8 cellular contexts compared by ENCODE assay signal in genomic region chr12:62581288-62582064, GRCh38.
DNase-seq lines count a peak whose midpoint lies in the region; ATAC-seq and TF ChIP-seq lines count a peak whose summit lies in the region.

No MANE protein-coding gene starts in this region.

- CTCF ChIA-PET in CD8-positive, alpha-beta T cell (lab: Charles Lee), result interaction anchor here (0.6 to 11.7 kb wide), 22 partner anchors 9 to 1522 kb away, joined by 3 to 211 read pairs (median 4); no protein-coding TSS in a partner anchor

- no peak for DNase-seq in CD8-positive, alpha-beta T cell
- DNase-seq in NAMALWA (ENCODE audit: low spot score) (peak; percentile 67), T-helper 17 cell (no peak), foreskin fibroblast (peak; percentile 48 to 73), ovary (no peak)

- no peak overlapping the region for H3K4me3 Mint-ChIP-seq in CD8-positive, alpha-beta T cell
- no peak overlapping the region for H3K4me3 Mint-ChIP-seq in T-helper 17 cell

- POLR2A ChIA-PET in CD8-positive, alpha-beta T cell (lab: Charles Lee), result no interaction called here

- no peaks in the 10 kb centered on the region for H3K27me3 Mint-ChIP-seq in CD8-positive, alpha-beta T cell (ENCODE audit: low read depth)
- H3K27me3 Mint-ChIP-seq in T-helper 17 cell, result no peaks in the 10 kb centered on the region

- no peaks in the 10 kb centered on the region for H3K4me1 ChIP-seq in CD8-positive, alpha-beta T cell (ENCODE audit: insufficient read depth, low read length)
- H3K4me1 ChIP-seq in ovary (ENCODE audit: insufficient read depth), result no peaks in the 10 kb centered on the region

- H3K36me3 Mint-ChIP-seq in CD8-positive, alpha-beta T cell, result peaks cover 48% of the 10 kb centered on the region
- H3K36me3 Mint-ChIP-seq in T-helper 17 cell (ENCODE audit: low read depth), result peaks cover 2% of the 10 kb centered on the region

- no peaks in the 10 kb centered on the region for H3K27me3 ChIP-seq in CD8-positive, alpha-beta T cell (ENCODE audit: insufficient read depth, low read length)
- H3K27me3 ChIP-seq in ovary, result no peaks in the 10 kb centered on the region

- intact Hi-C loops in CD8-positive, alpha-beta T cell (cut with DNase I, micrococcal nuclease), result loop anchor here (1.0 to 2.0 kb wide), 3 partner anchors 21 to 213 kb away; no protein-coding TSS in a partner anchor
- intact Hi-C loops in ovary (cut with DNase I), result loop anchor here in 3 of 4 donors (5.0 kb wide), 3 partner anchors 211 to 221 kb away; no protein-coding TSS in a partner anchor

- no peaks in the 10 kb centered on the region for H3K4me1 Mint-ChIP-seq in CD8-positive, alpha-beta T cell (ENCODE audit: low read depth)
- peaks cover 2% of the 10 kb centered on the region for H3K4me1 Mint-ChIP-seq in T-helper 17 cell

- H3K4me3 ChIP-seq in CD8-positive, alpha-beta T cell (ENCODE audit: low read depth, low read length), result no peak overlapping the region
- H3K4me3 ChIP-seq in foreskin fibroblast (ENCODE audit: low read depth in 1 of 2, low read length in 2 of 2), result no peak overlapping the region
- no peak overlapping the region for H3K4me3 ChIP-seq in ovary

- TF ChIP-seq EP300 in ovary (IDR thresholded peaks at IDR 0.05), result no peak

- no peaks in the 10 kb centered on the region for H3K9me3 Mint-ChIP-seq in CD8-positive, alpha-beta T cell

- no peak for TF ChIP-seq POLR2A in ovary (IDR thresholded peaks at IDR 0.05)

- 72 to 76% (median 73%) methylated on average over 12 of the region's 12 CpGs for WGBS in ovary, 3 donors

- peaks cover 3% of the 10 kb centered on the region for H3K36me3 ChIP-seq in CD8-positive, alpha-beta T cell (ENCODE audit: insufficient read depth, low read length)
- H3K36me3 ChIP-seq in ovary, result no peaks in the 10 kb centered on the region

- H3K27ac ChIP-seq in CD8-positive, alpha-beta T cell (ENCODE audit: low read depth, low read length), result no peak overlapping the region
- H3K27ac ChIP-seq in ovary, result no peak overlapping the region

- H3K27ac Mint-ChIP-seq in CD8-positive, alpha-beta T cell, result no peak overlapping the region
- no peak overlapping the region for H3K27ac Mint-ChIP-seq in T-helper 17 cell

- ATAC-seq in CD8-positive, alpha-beta T cell, result peak; percentile 59
- peak; percentile 72 for ATAC-seq in GM21367 (IDR thresholded peaks at IDR 0.05; ENCODE audit: unreplicated experiment)
- peak; percentile 66 for ATAC-seq in T-helper 17 cell
- no peak for ATAC-seq in GM19324 (IDR thresholded peaks at IDR 0.05; ENCODE audit: low FRiP score, unreplicated experiment)
- ATAC-seq in HG03521 (IDR thresholded peaks at IDR 0.05; ENCODE audit: unreplicated experiment), result no peak

- no peaks in the 10 kb centered on the region for H3K9me3 ChIP-seq in CD8-positive, alpha-beta T cell (ENCODE audit: low read length)
- no peaks in the 10 kb centered on the region for H3K9me3 ChIP-seq in T-helper 17 cell (ENCODE audit: control insufficient read depth, low read length, poor library complexity, severe bottlenecking)
- no peaks in the 10 kb centered on the region for H3K9me3 ChIP-seq in ovary

- peak; percentile 66 for TF ChIP-seq CTCF in CD8-positive, alpha-beta T cell (IDR thresholded peaks at IDR 0.05)
- TF ChIP-seq CTCF in foreskin fibroblast (IDR thresholded peaks at IDR 0.05; ENCODE audit: low read depth, low read length) (peak; percentile 59), ovary (IDR thresholded peaks at IDR 0.05) (peak; percentile 31 to 71 (median 53))

Comparison
In these comparisons a context has a peak if more than half of its experiments do, and no peak if none do; other contexts are left out.
1. ATAC-seq: peak in CD8-positive, alpha-beta T cell (single experiment), GM21367 (single experiment) and T-helper 17 cell (single experiment); none in GM19324 (single experiment) and HG03521 (single experiment).
2. DNase-seq: peak in NAMALWA (single experiment) and foreskin fibroblast (2 of 2); none in CD8-positive, alpha-beta T cell (0 of 7), T-helper 17 cell (0 of 3) and ovary (0 of 5).
3. Peak in every context shown above with its lines, with median percentiles within 50 percentile points of each other: CTCF ChIP-seq.